Comparison of ENCODE assay signal across 1 cellular context in genomic region chr20:653590-654426, GRCh38.
TF ChIP-seq lines count a peak whose summit lies in the region.

No MANE protein-coding gene starts in this region.

TF ChIP-seq in H1, 55 proteins besides CTCF, POLR2A, EP300 and RAD21 (continued from another document):
- TF ChIP-seq HDAC2 (IDR thresholded peaks at IDR 0.05; ENCODE audit: borderline replicate concordance in 1 of 2, low read depth in 2 of 2, low read length in 2 of 2) (peak in 1 of 2 experiments; percentile 86; a peak in 1 of 4 replicates), TCF12 (IDR thresholded peaks at IDR 0.05; ENCODE audit: low read depth, low read length) (no peak), BACH1 (IDR thresholded peaks at IDR 0.05; ENCODE audit: low read length) (no peak), ASH2L (IDR thresholded peaks at IDR 0.05; ENCODE audit: low read length) (no peak), PHF8 (conservative IDR thresholded peaks at IDR 0.05; ENCODE audit: low read depth, low read length) (no peak), KDM1A (IDR thresholded peaks at IDR 0.05; ENCODE audit: borderline replicate concordance, low read length) (peak; percentile 98), SIX5 (IDR thresholded peaks at IDR 0.05; ENCODE audit: low read depth, low read length) (no peak), CHD7 (IDR thresholded peaks at IDR 0.05; ENCODE audit: insufficient replicate concordance, low read length) (no peak), TAF1 (IDR thresholded peaks at IDR 0.05; ENCODE audit: low read depth, low read length) (0 out of 2 replicates have a peak, but pooled peaks have one; percentile 6), CHD2 (IDR thresholded peaks at IDR 0.05; ENCODE audit: low read length) (no peak), SP2 (IDR thresholded peaks at IDR 0.05; ENCODE audit: low read length) (no peak)
TF ChIP-seq in H1: peak in this region for 4.
